1 cellular context compared by ENCODE assay signal in the genomic region with DNA sequence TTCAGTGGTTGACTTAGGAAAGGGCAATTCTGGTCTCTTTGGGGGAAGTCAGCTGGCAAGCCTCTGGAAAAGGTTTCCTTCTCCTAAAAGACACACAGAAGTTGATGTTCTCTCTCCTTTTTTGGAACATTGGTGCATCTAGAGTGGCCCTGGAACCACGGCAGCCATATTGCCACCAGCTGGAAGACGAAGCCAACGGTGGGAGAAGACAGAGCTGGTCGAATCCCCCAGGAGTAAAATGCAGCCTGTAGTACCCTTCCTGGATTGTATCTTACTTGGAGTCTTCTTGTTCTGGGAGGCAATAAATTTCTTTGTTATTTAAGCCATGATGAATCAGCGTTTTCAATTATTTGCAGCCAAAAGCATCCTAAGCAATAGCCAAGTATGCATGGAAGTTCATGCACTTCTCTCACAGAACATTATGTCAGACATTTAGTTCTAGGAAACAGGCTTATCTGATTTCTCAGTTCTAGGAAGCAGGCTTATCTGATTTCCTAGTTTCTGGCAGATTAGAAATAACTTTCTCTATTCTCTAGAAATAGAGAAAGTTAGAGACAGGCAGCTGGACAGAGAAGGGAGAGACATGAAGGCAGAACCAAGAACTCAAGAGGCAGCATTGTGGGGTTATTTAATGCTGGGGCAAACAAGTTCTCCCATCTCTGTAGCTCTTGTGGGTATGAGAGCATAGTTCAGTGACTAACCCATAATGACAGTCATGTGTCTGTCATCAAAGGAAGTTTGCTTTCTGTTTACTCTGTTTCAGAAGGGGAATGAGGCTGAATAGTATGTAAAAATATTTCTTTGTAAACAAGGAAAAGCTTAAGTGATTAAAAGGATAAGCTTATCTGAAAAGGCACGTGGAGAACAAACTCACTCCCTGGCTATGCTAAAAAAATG.
TF ChIP-seq lines count a peak whose summit lies in the region.

No MANE protein-coding gene starts in this region.

TF ChIP-seq in HEK293, 187 proteins besides CTCF, POLR2A, EP300 and RAD21 (continued from another document):
- TF ChIP-seq PRDM2 (tag by site-specific recombination; IDR thresholded peaks at IDR 0.05; ENCODE audit: borderline replicate concordance), result no peak
- no peak for TF ChIP-seq KLF8 (tag by site-specific recombination; IDR thresholded peaks at IDR 0.05)
- no peak for TF ChIP-seq ZBTB44 (tag by site-specific recombination; IDR thresholded peaks at IDR 0.05)
- no peak for TF ChIP-seq ZNF843 (tag by site-specific recombination; IDR thresholded peaks at IDR 0.05)
- 0 out of 2 replicates have a peak, but pooled peaks have one; percentile 13 for TF ChIP-seq ZNF629 (tag by site-specific recombination; IDR thresholded peaks at IDR 0.05)
- peak; percentile 86 for TF ChIP-seq ZNF660 (tag by site-specific recombination; IDR thresholded peaks at IDR 0.05)
- TF ChIP-seq TSHZ1 (tag by site-specific recombination; IDR thresholded peaks at IDR 0.05; ENCODE audit: borderline replicate concordance), result peak; percentile 74; the same call in 1 of the 2 replicates
- peak; percentile 50; the same call in 1 of the 2 replicates for TF ChIP-seq ZBTB1 (tag by site-specific recombination; IDR thresholded peaks at IDR 0.05)
- TF ChIP-seq ZNF146 (tag by site-specific recombination; IDR thresholded peaks at IDR 0.05), result no peak
- TF ChIP-seq, protein P1, sequence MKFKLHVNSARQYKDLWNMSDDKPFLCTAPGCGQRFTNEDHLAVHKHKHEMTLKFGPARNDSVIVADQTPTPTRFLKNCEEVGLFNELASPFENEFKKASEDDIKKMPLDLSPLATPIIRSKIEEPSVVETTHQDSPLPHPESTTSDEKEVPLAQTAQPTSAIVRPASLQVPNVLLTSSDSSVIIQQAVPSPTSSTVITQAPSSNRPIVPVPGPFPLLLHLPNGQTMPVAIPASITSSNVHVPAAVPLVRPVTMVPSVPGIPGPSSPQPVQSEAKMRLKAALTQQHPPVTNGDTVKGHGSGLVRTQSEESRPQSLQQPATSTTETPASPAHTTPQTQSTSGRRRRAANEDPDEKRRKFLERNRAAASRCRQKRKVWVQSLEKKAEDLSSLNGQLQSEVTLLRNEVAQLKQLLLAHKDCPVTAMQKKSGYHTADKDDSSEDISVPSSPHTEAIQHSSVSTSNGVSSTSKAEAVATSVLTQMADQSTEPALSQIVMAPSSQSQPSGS (tag by site-specific recombination; IDR thresholded peaks at IDR 0.05; ENCODE audit: low read depth), result no peak
- TF ChIP-seq ZNF239 (tag by site-specific recombination; IDR thresholded peaks at IDR 0.05), result no peak
- no peak for TF ChIP-seq ZSCAN16 (tag by site-specific recombination; IDR thresholded peaks at IDR 0.05)
- no peak for TF ChIP-seq ZNF768 (tag by site-specific recombination; IDR thresholded peaks at IDR 0.05)
- TF ChIP-seq ZNF580 (tag by site-specific recombination; IDR thresholded peaks at IDR 0.05), result no peak
- peak; percentile 12; the same call in 1 of the 2 replicates for TF ChIP-seq TRIM28 (IDR thresholded peaks at IDR 0.05; ENCODE audit: borderline replicate concordance, low read length)
- TF ChIP-seq ZNF10 (tag by site-specific recombination; IDR thresholded peaks at IDR 0.05), result no peak
- no peak for TF ChIP-seq ZNF670 (tag by site-specific recombination; IDR thresholded peaks at IDR 0.05; ENCODE audit: low read depth)
